Comparison of ENCODE assay signal across 10 cellular contexts in the genomic region with DNA sequence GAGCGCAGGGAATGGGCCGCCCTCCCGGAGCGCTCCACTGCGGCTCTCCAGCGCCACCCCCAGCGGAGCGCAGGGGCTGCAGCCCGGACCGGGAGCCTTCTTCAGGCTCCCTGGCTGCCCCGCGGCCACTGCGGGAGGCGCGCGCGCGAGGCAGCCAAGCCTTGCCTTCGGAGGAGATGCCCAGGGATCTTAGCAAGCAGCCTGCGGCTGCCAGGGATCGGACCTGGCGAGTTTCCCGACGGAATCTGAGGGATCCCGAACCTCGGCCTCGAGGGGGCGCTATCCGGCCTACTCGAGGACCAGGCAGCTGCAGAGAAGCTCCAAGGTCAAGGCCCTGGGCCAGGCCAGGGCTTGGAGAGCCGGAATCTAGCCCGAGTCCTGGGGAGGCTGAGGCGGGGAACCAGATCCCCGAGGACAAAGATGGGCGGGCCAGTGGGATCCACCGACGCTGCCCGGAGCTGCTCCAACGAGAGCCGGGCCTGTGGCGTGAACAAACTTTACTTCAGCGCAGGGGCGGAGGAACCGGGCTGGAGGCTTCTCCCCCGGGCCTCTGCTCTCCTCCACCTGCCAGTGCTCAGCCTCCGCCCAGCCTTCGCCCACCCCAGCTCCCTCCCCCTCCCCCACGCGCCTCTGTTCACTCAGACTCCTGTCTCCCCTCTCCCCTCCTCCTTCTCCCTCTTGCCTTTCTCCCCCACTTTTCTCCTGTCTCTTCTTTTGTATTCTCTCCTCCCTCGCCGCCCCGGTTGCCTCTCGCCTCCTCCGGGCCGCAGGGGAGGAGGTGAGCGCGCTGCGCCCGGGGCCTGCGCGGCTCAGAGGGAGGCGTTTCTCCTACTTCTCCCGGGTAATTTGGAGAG. TPM values are rescaled to one million over a fixed set of nuclear protein-coding genes. Genes with fewer than 3 reads are reported as not detected.
DNase-seq lines count a peak whose midpoint lies in the region; ATAC-seq, FAIRE-seq and TF ChIP-seq lines count a peak whose summit lies in the region.
"Had no signal": no experiment of that assay in that cellular context is flagged by ENCODE, and none has a peak within 500 bp of the region (broad histone marks: within the 10 kb centered on the region; RNA-seq: fewer than 3 reads in every experiment).

Gene IRX6, plus strand, starts transcription at position 567 of the 854 bp plus-strand sequence. CDS start 889 bp downstream, outside the sequence.

- H3K4me1 ChIP-seq in CD8-positive, alpha-beta memory T cell (ENCODE audit: insufficient read depth, low read length), result no peaks in the 10 kb centered on the region

- POLR2A ChIA-PET in CD8-positive, alpha-beta memory T cell (lab: Charles Lee), result no interaction called here

- no peak for TF ChIP-seq CTCF in Calu3 (IDR thresholded peaks at IDR 0.05; ENCODE audit: unreplicated experiment)

- DNase-seq in NCI-H82 (lab: John Stamatoyannopoulos, UW) (peak; percentile 21), NCI-H82 treated with DMSO at 0.1 percent for 48 hours (lab: John Stamatoyannopoulos, UW; ENCODE audit: unreplicated experiment) (no peak), astrocyte of the hippocampus (ENCODE audit: low read depth, low spot score) (peak; percentile 26), iPS-NIHi7 (ENCODE audit: extremely low spot score) (peak; percentile 86), urothelium cell line (ENCODE audit: low spot score) (peak; percentile 46), Calu3 (no peak)
- DNase-seq in CD8-positive, alpha-beta memory T cell, result no peak
- DNase-seq: effector memory CD8-positive, alpha-beta T cell had no signal

- FAIRE-seq in urothelium cell line (lab: Jason Lieb, UNC), result no peak

- no peak within 1 kb of the TSS for H3K27ac Mint-ChIP-seq in CD8-positive, alpha-beta memory T cell
- no peak within 1 kb of the TSS for H3K27ac Mint-ChIP-seq in Calu3 (ENCODE audit: unreplicated experiment)
- H3K27ac Mint-ChIP-seq: effector memory CD8-positive, alpha-beta T cell had no signal

- H3K27ac ChIP-seq in CD8-positive, alpha-beta memory T cell (ENCODE audit: low read depth, low read length), result no peak within 1 kb of the TSS
- H3K27ac ChIP-seq: BLaER1 treated with 17β-estradiol and CSF1 and Interleukin-3, amounts not matched to agents 10 nM and 100 nM had no signal

- no TSS peak for BruUV-seq in Calu3 (replicated peaks; lab: Mats Ljungman, UMichigan)

- H3K4me3 Mint-ChIP-seq in CD8-positive, alpha-beta memory T cell, result no peak within 1 kb of the TSS
- H3K4me3 Mint-ChIP-seq in Calu3 (ENCODE audit: low read depth, unreplicated experiment), result no peak within 1 kb of the TSS
- H3K4me3 Mint-ChIP-seq: effector memory CD8-positive, alpha-beta T cell had no signal

- H3K36me3 ChIP-seq in CD8-positive, alpha-beta memory T cell (ENCODE audit: insufficient read depth, low read length), result no peaks in the 10 kb centered on the region
- H3K36me3 ChIP-seq: BLaER1 treated with 17β-estradiol and CSF1 and Interleukin-3, amounts not matched to agents 10 nM and 100 nM had no signal

- H3K27me3 ChIP-seq in CD8-positive, alpha-beta memory T cell (ENCODE audit: insufficient read depth, low read length, poor library complexity, severe bottlenecking), result no peaks in the 10 kb centered on the region
- H3K27me3 ChIP-seq: BLaER1 treated with 17β-estradiol and CSF1 and Interleukin-3, amounts not matched to agents 10 nM and 100 nM had no signal

- CTCF ChIA-PET in CD8-positive, alpha-beta memory T cell (lab: Charles Lee), result no interaction called here
- CTCF ChIA-PET in Calu3 (lab: Charles Lee), result no interaction called here

- H3K4me3 ChIP-seq in CD8-positive, alpha-beta memory T cell (ENCODE audit: low read length), result no peak within 1 kb of the TSS
- H3K4me3 ChIP-seq: BLaER1 treated with 17β-estradiol and CSF1 and Interleukin-3, amounts not matched to agents 10 nM and 100 nM had no signal

- H3K36me3 Mint-ChIP-seq in CD8-positive, alpha-beta memory T cell, result peaks cover 0 to 2% (median 0%) of the 10 kb centered on the region in 3 donors
- no peaks in the 10 kb centered on the region for H3K36me3 Mint-ChIP-seq in Calu3 (ENCODE audit: insufficient read depth, unreplicated experiment)

- no peak for ATAC-seq in HG03469 (IDR thresholded peaks at IDR 0.05; ENCODE audit: unreplicated experiment)
- ATAC-seq: effector memory CD8-positive, alpha-beta T cell had no signal

- peaks cover 0 to 5% (median 0%) of the 10 kb centered on the region in 5 donors for H3K9me3 Mint-ChIP-seq in CD8-positive, alpha-beta memory T cell
- H3K9me3 Mint-ChIP-seq in Calu3 (ENCODE audit: low read depth, unreplicated experiment), result peaks cover 2% of the 10 kb centered on the region
- H3K9me3 Mint-ChIP-seq: effector memory CD8-positive, alpha-beta T cell had no signal

- H3K4me1 Mint-ChIP-seq in CD8-positive, alpha-beta memory T cell, result peaks cover 0 to 3% (median 0%) of the 10 kb centered on the region in 3 donors
- H3K4me1 Mint-ChIP-seq in Calu3 (ENCODE audit: low read depth, unreplicated experiment), result no peaks in the 10 kb centered on the region

- peaks cover 28 to 43% of the 10 kb centered on the region in 2 donors for H3K27me3 Mint-ChIP-seq in CD8-positive, alpha-beta memory T cell
- peaks cover 16% of the 10 kb centered on the region for H3K27me3 Mint-ChIP-seq in Calu3 (ENCODE audit: unreplicated experiment)

- no peaks in the 10 kb centered on the region for H3K9me3 ChIP-seq in CD8-positive, alpha-beta memory T cell (ENCODE audit: low read length)

- intact Hi-C loops in Calu3 (cut with micrococcal nuclease; ENCODE audit: unreplicated experiment), result no loop called here

RNA-seq across cellular contexts. Expression of gene IRX6, which starts in this region (rescaled TPM):
- not detected for total RNA-seq in CD8-positive, alpha-beta memory T cell
- not detected for polyA plus RNA-seq in CD8-positive, alpha-beta memory T cell
- total RNA-seq in Calu3 (2022), result not detected in 2 replicates

Comparison
In these comparisons a context has a peak if more than half of its experiments do, and no peak if none do; other contexts are left out.
1. DNase-seq: peak in NCI-H82 (single experiment), astrocyte of the hippocampus (single experiment), iPS-NIHi7 (single experiment) and urothelium cell line (single experiment); none in NCI-H82 treated with DMSO at 0.1 percent for 48 hours (single experiment), CD8-positive, alpha-beta memory T cell (0 of 5) and Calu3 (single experiment).